10 cellular contexts compared by ENCODE assay signal in the genomic region with DNA sequence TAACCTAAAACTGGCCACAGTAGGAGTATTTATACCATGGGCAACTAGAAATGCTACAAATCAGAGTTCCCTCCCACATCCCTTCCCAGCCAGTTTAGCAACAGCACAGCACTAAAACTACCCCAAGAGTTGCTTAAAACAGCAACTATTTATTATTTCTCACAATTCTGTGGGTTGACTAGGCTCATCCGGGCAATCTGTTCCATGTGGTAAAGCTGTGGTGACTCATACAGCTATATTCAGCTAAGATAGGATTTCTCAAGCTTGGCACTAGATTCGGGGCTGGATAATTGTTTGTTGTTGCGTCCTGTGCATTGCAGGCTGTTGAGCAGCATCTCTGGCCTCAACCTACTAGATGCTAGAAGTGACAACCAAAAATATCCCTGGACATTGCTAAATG. TPM values are rescaled to one million over a fixed set of nuclear protein-coding genes. Genes with fewer than 3 reads are reported as not detected.
DNase-seq lines count a peak whose midpoint lies in the region; ATAC-seq and TF ChIP-seq lines count a peak whose summit lies in the region.
"Had no signal": no experiment of that assay in that cellular context is flagged by ENCODE, and none has a peak within 500 bp of the region (broad histone marks: within the 10 kb centered on the region; RNA-seq: fewer than 3 reads in every experiment).

No MANE protein-coding gene starts in this region.

- H2AFZ ChIP-seq in osteoblast (ENCODE audit: low read length), result peak overlapping the region; percentile 42

- peak; percentile 27 for ATAC-seq in central memory CD8-positive, alpha-beta T cell (replicated peaks; ENCODE audit: extremely low read depth, poor library complexity, severe bottlenecking)
- ATAC-seq in HG02759 (IDR thresholded peaks at IDR 0.05; ENCODE audit: unreplicated experiment), result no peak

- no peaks in the 10 kb centered on the region for H3K36me3 ChIP-seq in osteoblast (ENCODE audit: insufficient read depth, low read length)

- H3K27me3 ChIP-seq in osteoblast (ENCODE audit: insufficient read depth, low read length), result no peaks in the 10 kb centered on the region

- DNase-seq in EL, result peak; percentile 71
- DNase-seq in NOMO-1 treated with DMSO at 0.1 percent for 48 hours (lab: John Stamatoyannopoulos, UW; ENCODE audit: unreplicated experiment), result peak; percentile 96
- DNase-seq in central memory CD8-positive, alpha-beta T cell (ENCODE audit: low spot score in 2 of 2), result no peak
- peak; percentile 83 for DNase-seq in osteoblast (ENCODE audit: insufficient read length, low spot score, missing footprints)
- DNase-seq in effector CD8-positive, alpha-beta T cell (lab: John Stamatoyannopoulos, UW), result no peak
- no peak for DNase-seq in mucosa of gallbladder (ENCODE audit: low spot score)
- no peak for DNase-seq in endothelial cell (ENCODE audit: low spot score)
- DNase-seq: naive B cell, NCI-H2081 had no signal

- H3K27me3 Mint-ChIP-seq in central memory CD8-positive, alpha-beta T cell, result no peaks in the 10 kb centered on the region
- no peaks in the 10 kb centered on the region for H3K27me3 Mint-ChIP-seq in endothelial cell (ENCODE audit: unreplicated experiment)
- H3K27me3 Mint-ChIP-seq: naive B cell had no signal

- H3K27ac Mint-ChIP-seq in central memory CD8-positive, alpha-beta T cell (ENCODE audit: low read depth), result peak overlapping the region; percentile 88
- H3K27ac Mint-ChIP-seq in endothelial cell (ENCODE audit: unreplicated experiment), result no peak overlapping the region

- TF ChIP-seq CTCF in osteoblast (IDR thresholded peaks at IDR 0.05; ENCODE audit: extremely low read depth, low read depth, low read length) (no peak), endothelial cell (IDR thresholded peaks at IDR 0.05; ENCODE audit: unreplicated experiment) (no peak)

- H3K9me3 Mint-ChIP-seq in central memory CD8-positive, alpha-beta T cell, result no peaks in the 10 kb centered on the region
- H3K9me3 Mint-ChIP-seq in endothelial cell (ENCODE audit: unreplicated experiment), result no peaks in the 10 kb centered on the region

- peaks cover 27% of the 10 kb centered on the region for H3K4me1 Mint-ChIP-seq in central memory CD8-positive, alpha-beta T cell
- H3K4me1 Mint-ChIP-seq in endothelial cell (ENCODE audit: unreplicated experiment), result peaks cover 6% of the 10 kb centered on the region

- no peaks in the 10 kb centered on the region for H3K79me2 ChIP-seq in osteoblast (ENCODE audit: insufficient read depth, low read length)

- H3K36me3 Mint-ChIP-seq in central memory CD8-positive, alpha-beta T cell (ENCODE audit: insufficient read depth), result no peaks in the 10 kb centered on the region
- H3K36me3 Mint-ChIP-seq in endothelial cell (ENCODE audit: low read depth, unreplicated experiment), result no peaks in the 10 kb centered on the region
- H3K36me3 Mint-ChIP-seq: naive B cell had no signal

- H3K4me3 Mint-ChIP-seq in central memory CD8-positive, alpha-beta T cell, result no peak overlapping the region
- H3K4me3 Mint-ChIP-seq in endothelial cell (ENCODE audit: unreplicated experiment), result no peak overlapping the region

- H3K4me2 ChIP-seq in osteoblast (ENCODE audit: insufficient read depth, low read length), result peak overlapping the region; percentile 6

- H4K20me1 ChIP-seq in osteoblast (ENCODE audit: insufficient read depth, low read length), result no peaks in the 10 kb centered on the region

- H3K27ac ChIP-seq in osteoblast (ENCODE audit: low read depth, low read length), result no peak overlapping the region

- no peaks in the 10 kb centered on the region for H3K9me3 ChIP-seq in osteoblast (ENCODE audit: low read depth, low read length)

- H3K4me3 ChIP-seq in osteoblast (ENCODE audit: insufficient read depth, low read length), result no peak overlapping the region

- H3K4me1 ChIP-seq in osteoblast (ENCODE audit: insufficient read depth, low read length), result peaks cover 17% of the 10 kb centered on the region

RNA-seq across cellular contexts. Expression of gene HECA, which starts 8.6 kb away (rescaled TPM):
- total RNA-seq in osteoblast (50.1 and 53.9 TPM in 2 replicates), mucosa of gallbladder (31.8 TPM), endothelial cell (ENCODE audit: unreplicated experiment) (36.7 TPM)

Comparison
In these comparisons a context has a peak if more than half of its experiments do, and no peak if none do; other contexts are left out.
1. DNase-seq: peak in EL (single experiment), NOMO-1 treated with DMSO at 0.1 percent for 48 hours (single experiment) and osteoblast (single experiment); none in central memory CD8-positive, alpha-beta T cell (0 of 2), effector CD8-positive, alpha-beta T cell (single experiment), mucosa of gallbladder (single experiment) and endothelial cell (single experiment).